In genomic region chr19:16626796-16627193, GRCh38 we compare ENCODE assay signal across 8 cellular contexts. TPM values are rescaled to one million over a fixed set of nuclear protein-coding genes. Genes with fewer than 3 reads are reported as not detected.
DNase-seq lines count a peak whose midpoint lies in the region; ATAC-seq and TF ChIP-seq lines count a peak whose summit lies in the region.

No MANE protein-coding gene starts in this region.

- intact Hi-C loops in CD8-positive, alpha-beta T cell (cut with DNase I, micrococcal nuclease), result loop anchor here in 1 of 2 experiments (5.0 kb wide), 1 partner anchor 154 kb away; the partner anchor contains the start of gene EPS15L1
- intact Hi-C loops in Panc1 (cut with micrococcal nuclease; ENCODE audit: unreplicated experiment), result no loop called here
- intact Hi-C loops in ovary (cut with DNase I), result loop anchor here in 2 of 4 donors (5.0 kb wide), 2 partner anchors 49 to 54 kb away; partner anchors contain the start of gene SLC35E1 (in 1 of the 2)

- no peaks in the 10 kb centered on the region for H3K9me3 Mint-ChIP-seq in CD8-positive, alpha-beta T cell
- H3K9me3 Mint-ChIP-seq in endothelial cell (ENCODE audit: unreplicated experiment), result no peaks in the 10 kb centered on the region

- peaks cover 48% of the 10 kb centered on the region for H3K36me3 Mint-ChIP-seq in CD8-positive, alpha-beta T cell
- peaks cover 18% of the 10 kb centered on the region for H3K36me3 Mint-ChIP-seq in endothelial cell (ENCODE audit: low read depth, unreplicated experiment)

- H3K4me3 Mint-ChIP-seq in CD8-positive, alpha-beta T cell, result peak overlapping the region; percentile 91
- peak overlapping the region; percentile 95 for H3K4me3 Mint-ChIP-seq in endothelial cell (ENCODE audit: unreplicated experiment)

- H3K9me3 ChIP-seq in CD8-positive, alpha-beta T cell (ENCODE audit: low read length), result no peaks in the 10 kb centered on the region
- H3K9me3 ChIP-seq in Panc1 (ENCODE audit: control insufficient read depth, insufficient read depth, low read depth, low read length) (no peaks in the 10 kb centered on the region), ovary (no peaks in the 10 kb centered on the region)

- peak overlapping the region; percentile 53 for H3K27ac ChIP-seq in CD8-positive, alpha-beta T cell (ENCODE audit: low read depth, low read length)
- H3K27ac ChIP-seq in Panc1 (ENCODE audit: low read length), result peak overlapping the region; percentile 83
- H3K27ac ChIP-seq in ovary, result no peak overlapping the region

- no peak for TF ChIP-seq CTCF in CD8-positive, alpha-beta T cell (IDR thresholded peaks at IDR 0.05)
- TF ChIP-seq CTCF in Panc1 (IDR thresholded peaks at IDR 0.05) (no peak), endothelial cell (IDR thresholded peaks at IDR 0.05; ENCODE audit: unreplicated experiment) (no peak), ovary (IDR thresholded peaks at IDR 0.05) (no peak)

- H3K27ac Mint-ChIP-seq in CD8-positive, alpha-beta T cell, result peak overlapping the region; percentile 90
- H3K27ac Mint-ChIP-seq in endothelial cell (ENCODE audit: unreplicated experiment), result peak overlapping the region; percentile 75

- CTCF ChIA-PET in CD8-positive, alpha-beta T cell (lab: Charles Lee), result no interaction called here
- CTCF ChIA-PET in Panc1 (lab: Charles Lee), result no interaction called here

- peaks cover 17% of the 10 kb centered on the region for H3K4me1 ChIP-seq in CD8-positive, alpha-beta T cell (ENCODE audit: insufficient read depth, low read length)
- H3K4me1 ChIP-seq in Panc1 (ENCODE audit: control insufficient read depth, insufficient read depth, low read length), result peaks cover 14% of the 10 kb centered on the region
- H3K4me1 ChIP-seq in ovary (ENCODE audit: insufficient read depth), result peaks cover 8% of the 10 kb centered on the region

- H3K36me3 ChIP-seq in CD8-positive, alpha-beta T cell (ENCODE audit: insufficient read depth, low read length), result peaks cover 15% of the 10 kb centered on the region
- H3K36me3 ChIP-seq in Panc1 (ENCODE audit: control insufficient read depth, insufficient read depth, low read length) (peaks cover 4% of the 10 kb centered on the region; the same call in 1 of the 2 replicates), ovary (no peaks in the 10 kb centered on the region)

- WGBS in ovary, 3 donors, result 1 to 4% (median 3%) methylated on average over 11 to 12 of the region's 12 CpGs

- no TSS peak for BruUV-seq in Panc1 (replicated peaks; lab: Mats Ljungman, UMichigan)

- DNase-seq in CD8-positive, alpha-beta T cell, result no peak
- DNase-seq in Panc1 (ENCODE audit: low read depth, low spot score) (no peak), endothelial cell (ENCODE audit: low spot score) (no peak), ovary (peak in 1 of 5 donors; percentile 33), NCI-H187 (lab: John Stamatoyannopoulos, UW) (no peak), AML-193 (lab: John Stamatoyannopoulos, UW) (no peak)

- in situ Hi-C loops in Panc1 (cut with HindIII; ENCODE audit: low pct_unique_long_range_greater_than_20kb, low sequenced_read_pairs), result no loop called here

- no peaks in the 10 kb centered on the region for H3K27me3 ChIP-seq in CD8-positive, alpha-beta T cell (ENCODE audit: insufficient read depth, low read length)
- H3K27me3 ChIP-seq in Panc1 (ENCODE audit: control insufficient read depth, insufficient read depth, low read length) (no peaks in the 10 kb centered on the region), ovary (no peaks in the 10 kb centered on the region)

- H3K4me3 ChIP-seq in CD8-positive, alpha-beta T cell (ENCODE audit: low read depth, low read length), result peak overlapping the region; percentile 89
- H3K4me3 ChIP-seq in Panc1 (ENCODE audit: low read depth in 2 of 2, low read length in 2 of 2), result peak overlapping the region; percentile 85 to 91
- H3K4me3 ChIP-seq in ovary, result peak overlapping the region; percentile 98

- peaks cover 57% of the 10 kb centered on the region for H3K4me1 Mint-ChIP-seq in CD8-positive, alpha-beta T cell (ENCODE audit: low read depth)
- peaks cover 27% of the 10 kb centered on the region for H3K4me1 Mint-ChIP-seq in endothelial cell (ENCODE audit: unreplicated experiment)

- no peak for TF ChIP-seq POLR2A in ovary (IDR thresholded peaks at IDR 0.05)

- POLR2A ChIA-PET in CD8-positive, alpha-beta T cell (lab: Charles Lee), result interaction anchor here (0.6 to 3.2 kb wide), 7 partner anchors 11 to 302 kb away, joined by 3 to 16 read pairs (median 5); partner anchors contain the start of gene KLF2
- POLR2A ChIA-PET in Panc1 (lab: Charles Lee), result interaction anchor here (0.5 kb wide), 1 partner anchor 47 kb away, joined by 3 read pairs; no protein-coding TSS in a partner anchor

- no peak for TF ChIP-seq EP300 in ovary (IDR thresholded peaks at IDR 0.05)

- H3K27me3 Mint-ChIP-seq in CD8-positive, alpha-beta T cell (ENCODE audit: low read depth), result no peaks in the 10 kb centered on the region
- peaks cover 9% of the 10 kb centered on the region for H3K27me3 Mint-ChIP-seq in endothelial cell (ENCODE audit: unreplicated experiment)

- no peak for ATAC-seq in CD8-positive, alpha-beta T cell
- no peak for ATAC-seq in Panc1
- ATAC-seq in GM19452 (IDR thresholded peaks at IDR 0.05; ENCODE audit: unreplicated experiment), result no peak
- no peak for ATAC-seq in GM21529 (IDR thresholded peaks at IDR 0.05; ENCODE audit: unreplicated experiment)

RNA-seq across cellular contexts. Expression of gene MED26, which starts 1.2 kb away (rescaled TPM):
- total RNA-seq in CD8-positive, alpha-beta T cell, result 10 to 100 TPM; 65.6 to 68.0 TPM
- 8.8 TPM for total RNA-seq in Panc1 (2021; ENCODE audit: unreplicated experiment)
- polyA plus RNA-seq in Panc1 (2012; ENCODE audit: insufficient read length), result 6.6 TPM
- total RNA-seq in endothelial cell (ENCODE audit: unreplicated experiment), result 13.3 TPM
- total RNA-seq in ovary, result 10 to 100 TPM; 10.3 to 13.2 (median 11.6) TPM
- polyA plus RNA-seq in ovary, result 1 to 10 TPM; 3.0 to 7.3 TPM

RNA-seq across cellular contexts. Expression of gene SMIM7, which starts 33.1 kb away (rescaled TPM):
- 10 to 100 TPM; 47.6 to 48.2 TPM for total RNA-seq in CD8-positive, alpha-beta T cell
- total RNA-seq in Panc1 (2021; ENCODE audit: unreplicated experiment) (70.7 TPM), endothelial cell (ENCODE audit: unreplicated experiment) (53.2 TPM), ovary (100 to 1,000 TPM in 1 of 7 donors, 10 to 100 TPM in 6; 59.1 to 109 (median 71.8) TPM)
- polyA plus RNA-seq in Panc1 (2012; ENCODE audit: insufficient read length), result 47.5 TPM
- polyA plus RNA-seq in ovary, result 100 to 1,000 TPM in 1 of 2 donors, 10 to 100 TPM in 1; 87.5 to 123 TPM

RNA-seq across cellular contexts. Expression of gene TMEM38A, which starts 34.1 kb away (rescaled TPM):
- under 1 TPM in 1 of 2 experiments, not detected in 1; 0.24 TPM for total RNA-seq in CD8-positive, alpha-beta T cell
- total RNA-seq in Panc1 (2021; ENCODE audit: unreplicated experiment), result 8.4 TPM
- 11.7 TPM for polyA plus RNA-seq in Panc1 (2012; ENCODE audit: insufficient read length)
- total RNA-seq in endothelial cell (ENCODE audit: unreplicated experiment), result 0.36 TPM
- 1 to 10 TPM in 6 of 7 donors, under 1 TPM in 1; 0.83 to 7.5 (median 3.9) TPM for total RNA-seq in ovary
- 1 to 10 TPM; 2.2 to 3.1 TPM for polyA plus RNA-seq in ovary

RNA-seq across cellular contexts. Expression of gene SLC35E1, which starts 54.6 kb away (rescaled TPM):
- 10 to 100 TPM; 92.3 to 95.4 TPM for total RNA-seq in CD8-positive, alpha-beta T cell
- total RNA-seq in Panc1 (2021; ENCODE audit: unreplicated experiment) (43.5 TPM), endothelial cell (ENCODE audit: unreplicated experiment) (29.7 TPM), ovary (10 to 100 TPM; 20.6 to 37.9 (median 30.2) TPM)
- polyA plus RNA-seq in Panc1 (2012; ENCODE audit: insufficient read length), result 48.2 TPM
- polyA plus RNA-seq in ovary, result 10 to 100 TPM; 17.6 to 39.7 TPM

Comparison
In these comparisons a context has a peak if more than half of its experiments do, and no peak if none do; other contexts are left out.
1. H3K27ac ChIP-seq: peak in CD8-positive, alpha-beta T cell (single experiment) and Panc1 (single experiment); none in ovary (0 of 2).
2. Peak in every context shown above with its lines, with median percentiles within 50 percentile points of each other: H3K4me3 ChIP-seq.